ENCODE assay signal across 19 cellular contexts in genomic region chr3:14538451-14539088, GRCh38. TPM values are rescaled to one million over a fixed set of nuclear protein-coding genes. Genes with fewer than 3 reads are reported as not detected.
A peak's percentile ranks its signal among the peaks of the same experiment; 100 is the strongest.
DNase-seq lines count a peak whose midpoint lies in the region; ATAC-seq, FAIRE-seq and TF ChIP-seq lines count a peak whose summit lies in the region.
"Had no signal": no experiment of that assay in that cellular context is flagged by ENCODE, and none has a peak within 500 bp of the region (broad histone marks: within the 10 kb centered on the region; RNA-seq: fewer than 3 reads in every experiment).

No MANE protein-coding gene starts in this region.

- no peak overlapping the region for H3K9ac ChIP-seq in neural progenitor cell

- H3K4me3 Mint-ChIP-seq in brain (peak overlapping the region in 3 of 5 experiments; percentile 41 to 77 (median 43)), neural progenitor cell (no peak overlapping the region)
- H3K4me3 Mint-ChIP-seq: HFFc6 had no signal

- H3K36me3 ChIP-seq in heart right ventricle (no peaks in the 10 kb centered on the region), neural progenitor cell (no peaks in the 10 kb centered on the region), aorta (ENCODE audit: control insufficient read depth in 1 of 2, insufficient read depth in 2 of 2, low read length in 1 of 2) (no peaks in the 10 kb centered on the region)

- H3K27ac Mint-ChIP-seq in brain (peak overlapping the region in 2 of 5 experiments; percentile 24 to 43), neural progenitor cell (peak overlapping the region; percentile 37)
- H3K27ac Mint-ChIP-seq: HFFc6 had no signal

- intact Hi-C loops in heart right ventricle (cut with DNase I): loop anchor here in 1 of 10 donors (2.0 kb wide), 1 partner anchor 16 kb away; no protein-coding TSS in a partner anchor
- intact Hi-C loops in aorta (cut with DNase I): no loop called here

- peaks cover 17 to 79% (median 57%) of the 10 kb centered on the region in 9 donors for H3K4me1 ChIP-seq in heart right ventricle
- H3K4me1 ChIP-seq in neural progenitor cell: peaks cover 11% of the 10 kb centered on the region
- H3K4me1 ChIP-seq in aorta (ENCODE audit: control insufficient read depth in 1 of 2, insufficient read depth in 2 of 2, low read length in 2 of 2): no peaks in the 10 kb centered on the region

- H3F3A ChIP-seq in neural progenitor cell (ENCODE audit: low read depth): peaks cover 16% of the 10 kb centered on the region

- 56 to 58% methylated on average over 3 of the region's 3 CpGs for WGBS in heart right ventricle, 2 donors
- WGBS in aorta, 2 donors: 76 to 78% methylated on average over 3 of the region's 3 CpGs

- H3K27ac ChIP-seq in heart right ventricle (peak overlapping the region in 9 of 10 donors; percentile 75 to 96 (median 89)), neural progenitor cell (no peak overlapping the region), aorta (ENCODE audit: low read depth in 1 of 2, low read length in 2 of 2) (no peak overlapping the region)

- TF ChIP-seq CTCF in brain (conservative IDR thresholded peaks at IDR 0.05) (no peak), heart right ventricle (IDR thresholded peaks at IDR 0.05) (no peak), neural progenitor cell (IDR thresholded peaks at IDR 0.05) (no peak)

- H3K4me3 ChIP-seq in heart right ventricle: peak overlapping the region in 9 of 10 donors; percentile 37 to 64 (median 57)
- H3K4me3 ChIP-seq in neural progenitor cell: no peak overlapping the region
- H3K4me3 ChIP-seq in aorta (ENCODE audit: low read length in 2 of 2): no peak overlapping the region

- H2AFZ ChIP-seq in neural progenitor cell (replicated peaks): no peak overlapping the region

- no peak for FAIRE-seq in frontal cortex (lab: Jason Lieb, UNC)
- FAIRE-seq: H54 had no signal

- H3K27me3 ChIP-seq in heart right ventricle (peaks cover 0 to 4% (median 0%) of the 10 kb centered on the region in 7 donors), neural progenitor cell (peaks cover 18% of the 10 kb centered on the region), aorta (ENCODE audit: control insufficient read depth in 1 of 2, insufficient read depth in 2 of 2, low read length in 1 of 2) (no peaks in the 10 kb centered on the region)

- no peaks in the 10 kb centered on the region for H3K79me2 ChIP-seq in neural progenitor cell (ENCODE audit: low read depth)

- H3K9me3 ChIP-seq in heart right ventricle: no peaks in the 10 kb centered on the region
- H3K9me3 ChIP-seq in neural progenitor cell (ENCODE audit: low read depth): no peaks in the 10 kb centered on the region
- no peaks in the 10 kb centered on the region for H3K9me3 ChIP-seq in aorta (ENCODE audit: control insufficient read depth, low read length)

- H3K9me3 Mint-ChIP-seq in brain: peaks cover 0 to 3% (median 0%) of the 10 kb centered on the region in 5 experiments
- H3K9me3 Mint-ChIP-seq in neural progenitor cell: no peaks in the 10 kb centered on the region
- H3K9me3 Mint-ChIP-seq: HFFc6 had no signal

- no peaks in the 10 kb centered on the region for H3K36me3 Mint-ChIP-seq in brain
- no peaks in the 10 kb centered on the region for H3K36me3 Mint-ChIP-seq in neural progenitor cell

- DNase-seq in heart right ventricle (peak in 1 of 2 donors; percentile 49), neural progenitor cell (ENCODE audit: low spot score) (no peak), aorta (peak; percentile 8 to 38), frontal cortex (ENCODE audit: low spot score in 2 of 2) (no peak), AG08396 (ENCODE audit: low spot score) (no peak)
- DNase-seq: C1 segment of cervical spinal cord; DMS79; KG1; NCI-H1105 treated with DMSO at 0.1 percent for 48 hours; NCI-H1694 treated with DMSO at 0.1 percent for 48 hours; NCI-H2107; NCI-H510A; NCI-H748 treated with DMSO at 0.1 percent for 48 hours; NK-92 treated with Interleukin-12 subunit alpha and Interleukin-12 subunit beta, amount 100 ng/mL, for 24 hours; SIG-M5 had no signal

- no peaks in the 10 kb centered on the region for H4K20me1 ChIP-seq in neural progenitor cell (ENCODE audit: low read depth)

- H3K4me1 Mint-ChIP-seq in brain: peaks cover 84% of the 10 kb centered on the region
- peaks cover 30% of the 10 kb centered on the region for H3K4me1 Mint-ChIP-seq in neural progenitor cell

- peaks cover 4% of the 10 kb centered on the region for H3K27me3 Mint-ChIP-seq in brain
- H3K27me3 Mint-ChIP-seq in neural progenitor cell (ENCODE audit: insufficient read depth, low read depth): peaks cover 12% of the 10 kb centered on the region

- ATAC-seq in heart right ventricle: peak in 7 of 8 donors; percentile 7 to 48 (median 23)
- ATAC-seq in aorta (ENCODE audit: low FRiP score): no peak
- ATAC-seq in GM19455 (IDR thresholded peaks at IDR 0.05; ENCODE audit: unreplicated experiment): no peak

- H3K4me2 ChIP-seq in neural progenitor cell: no peak overlapping the region

RNA-seq across cellular contexts. Expression of gene GRIP2, which starts 1.6 kb away (rescaled TPM):
- 0.54 TPM for polyA plus RNA-seq in brain (ENCODE audit: insufficient read depth, low read depth, low replicate concordance)
- 10 to 100 TPM; 13.2 to 70.1 (median 39.4) TPM for total RNA-seq in heart right ventricle
- 10 to 100 TPM in 1 of 2 donors, 1 to 10 TPM in 1; 7.4 to 56.8 TPM for polyA plus RNA-seq in heart right ventricle
- total RNA-seq in neural progenitor cell (ENCODE audit: low replicate concordance): 0.25 TPM in 1 of 2 replicates, not detected in the other
- 1 to 10 TPM; 3.1 to 8.6 TPM for total RNA-seq in aorta
- under 1 TPM; 0.50 to 0.61 TPM for polyA plus RNA-seq in aorta
- 8.2 TPM for total RNA-seq in frontal cortex

Comparison
In these comparisons a context has a peak if more than half of its experiments do, and no peak if none do; other contexts are left out.
1. ATAC-seq: peak in heart right ventricle (7 of 8); none in aorta (single experiment) and GM19455 (single experiment).
2. DNase-seq: peak in aorta (2 of 2); none in neural progenitor cell (single experiment), frontal cortex (0 of 2) and AG08396 (single experiment).
3. H3K27ac ChIP-seq: peak in heart right ventricle (9 of 10); none in neural progenitor cell (single experiment) and aorta (0 of 2).
4. H3K4me3 ChIP-seq: peak in heart right ventricle (9 of 10); none in neural progenitor cell (single experiment) and aorta (0 of 2).